In the genomic region with DNA sequence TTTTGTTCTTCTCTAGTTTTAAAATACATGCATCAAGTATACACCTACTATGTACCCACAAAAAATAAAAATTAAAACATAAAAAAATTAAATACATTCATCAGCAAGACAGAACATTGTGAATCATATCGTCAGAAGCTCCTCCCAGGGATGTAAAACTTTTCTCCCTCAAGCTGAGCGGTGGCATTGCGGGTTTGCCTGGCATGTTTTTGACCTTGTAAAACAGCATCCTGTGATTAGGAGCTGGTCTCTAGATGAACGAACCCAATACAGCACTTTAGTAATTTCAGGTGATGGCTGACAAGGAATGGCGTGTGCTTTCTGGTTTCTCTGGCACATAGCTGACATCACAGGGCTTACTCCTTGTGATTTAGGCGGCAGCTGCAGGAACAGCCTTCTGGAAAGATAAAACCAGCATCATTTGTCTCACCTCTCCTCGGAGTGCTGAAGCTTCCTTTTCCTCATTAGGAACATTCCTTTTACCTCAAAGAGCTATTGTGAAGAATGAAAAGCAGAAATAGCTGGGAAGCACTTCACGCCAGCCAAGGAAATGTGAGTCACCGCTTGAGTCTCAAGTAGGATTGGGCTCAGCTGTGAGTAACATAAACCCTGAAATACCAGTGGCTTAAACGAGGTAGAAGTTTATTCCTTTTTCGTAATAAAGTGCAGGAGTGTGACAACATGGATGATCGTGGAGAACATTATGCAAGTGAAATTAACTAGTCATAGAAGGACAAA, we compare ENCODE assay signal across 9 cellular contexts. TPM values are rescaled to one million over a fixed set of nuclear protein-coding genes. Genes with fewer than 3 reads are reported as not detected.
DNase-seq lines count a peak whose midpoint lies in the region; ATAC-seq and TF ChIP-seq lines count a peak whose summit lies in the region.
"Had no signal": no experiment of that assay in that cellular context is flagged by ENCODE, and none has a peak within 500 bp of the region (broad histone marks: within the 10 kb centered on the region; RNA-seq: fewer than 3 reads in every experiment).

No MANE protein-coding gene starts in this region.

- peak; percentile 74 for ATAC-seq in lung (ENCODE audit: insufficient read depth, low FRiP score)
- no peak for ATAC-seq in HG02840 (IDR thresholded peaks at IDR 0.05; ENCODE audit: low FRiP score, unreplicated experiment)
- no peak for ATAC-seq in CD8-positive, alpha-beta T cell

- 43 to 45% methylated on average over 12 of the region's 12 CpGs for WGBS in lung, 2 donors
- 44 to 57% methylated on average over 12 of the region's 12 CpGs for WGBS in lower leg skin, 2 donors

- H3K4me3 Mint-ChIP-seq in brain = peak overlapping the region in 2 of 5 experiments; percentile 31 to 57
- no peak overlapping the region for H3K4me3 Mint-ChIP-seq in CD8-positive, alpha-beta T cell

- TF ChIP-seq CTCF in BJ (IDR thresholded peaks at IDR 0.05; ENCODE audit: insufficient read depth, low read depth, low read length) (no peak), brain (conservative IDR thresholded peaks at IDR 0.05) (no peak), lung (IDR thresholded peaks at IDR 0.05; ENCODE audit: control extremely low read depth, extremely low read depth) (no peak), lower leg skin (IDR thresholded peaks at IDR 0.05) (no peak)
- TF ChIP-seq CTCF in CD8-positive, alpha-beta T cell (IDR thresholded peaks at IDR 0.05) = no peak

- intact Hi-C loops in CD8-positive, alpha-beta T cell (cut with DNase I, micrococcal nuclease) = no loop called here
- intact Hi-C loops in lower leg skin (cut with DNase I; ENCODE audit: low total_unique reads) = no loop called here

- H3K9me3 ChIP-seq in lung (ENCODE audit: control insufficient read depth in 2 of 2, insufficient read depth in 1 of 2, low read length in 1 of 2) = peaks cover 0 to 2% of the 10 kb centered on the region in 2 donors
- no peaks in the 10 kb centered on the region for H3K9me3 ChIP-seq in CD8-positive, alpha-beta T cell (ENCODE audit: low read length)

- CTCF ChIA-PET in BJ (lab: Yijun Ruan, JAX) = interaction anchor here (0.6 kb wide), 1 partner anchor 49 kb away, joined by 3 read pairs; no protein-coding TSS in a partner anchor
- CTCF ChIA-PET in CD8-positive, alpha-beta T cell (lab: Charles Lee) = no interaction called here

- H3K27ac Mint-ChIP-seq in brain = peak overlapping the region; percentile 10 to 96 (median 72)
- no peak overlapping the region for H3K27ac Mint-ChIP-seq in CD8-positive, alpha-beta T cell

- H3K4me1 ChIP-seq in lung (ENCODE audit: control insufficient read depth in 2 of 2, insufficient read depth in 2 of 2, low read length in 2 of 2) = no peaks in the 10 kb centered on the region
- no peaks in the 10 kb centered on the region for H3K4me1 ChIP-seq in CD8-positive, alpha-beta T cell (ENCODE audit: insufficient read depth, low read length)

- DNase-seq in BJ (ENCODE audit: low read depth) (peak; percentile 65), KBM-7 (peak; percentile 49), lung (ENCODE audit: low spot score) (peak; percentile 52), lower leg skin (ENCODE audit: low spot score in 2 of 2) (no peak)
- DNase-seq in stimulated activated CD4-positive, alpha-beta T cell treated with anti-CD3 and anti-CD28 coated beads, Interleukin-1b, Interleukin-23, amount 100 ng/mL, for 48 hours = no peak
- no peak for DNase-seq in CD8-positive, alpha-beta T cell

- TF ChIP-seq POLR2A in lower leg skin (IDR thresholded peaks at IDR 0.05) = no peak

- no peaks in the 10 kb centered on the region for H3K36me3 ChIP-seq in BJ (ENCODE audit: control insufficient read depth, insufficient read depth, low read length)
- no peaks in the 10 kb centered on the region for H3K36me3 ChIP-seq in lung (ENCODE audit: control insufficient read depth in 2 of 2, insufficient read depth in 2 of 2, low read length in 2 of 2)
- H3K36me3 ChIP-seq in CD8-positive, alpha-beta T cell (ENCODE audit: insufficient read depth, low read length) = no peaks in the 10 kb centered on the region

- peaks cover 7% of the 10 kb centered on the region for H3K4me1 Mint-ChIP-seq in brain
- H3K4me1 Mint-ChIP-seq in CD8-positive, alpha-beta T cell (ENCODE audit: low read depth) = no peaks in the 10 kb centered on the region

- peaks cover 0 to 13% (median 8%) of the 10 kb centered on the region in 5 experiments for H3K9me3 Mint-ChIP-seq in brain
- H3K9me3 Mint-ChIP-seq in CD8-positive, alpha-beta T cell = peaks cover 3% of the 10 kb centered on the region

- no peaks in the 10 kb centered on the region for H3K36me3 Mint-ChIP-seq in brain
- H3K36me3 Mint-ChIP-seq in CD8-positive, alpha-beta T cell = no peaks in the 10 kb centered on the region

- H3K4me3 ChIP-seq in BJ (ENCODE audit: low read depth, low read length) (peak overlapping the region; percentile 16), lung (no peak overlapping the region), lower leg skin (ENCODE audit: low read depth, poor library complexity, severe bottlenecking) (no peak overlapping the region)
- no peak overlapping the region for H3K4me3 ChIP-seq in CD8-positive, alpha-beta T cell (ENCODE audit: low read depth, low read length)
- H3K4me3 ChIP-seq: skin epidermis had no signal

- no peaks in the 10 kb centered on the region for H3K27me3 Mint-ChIP-seq in brain
- no peaks in the 10 kb centered on the region for H3K27me3 Mint-ChIP-seq in CD8-positive, alpha-beta T cell (ENCODE audit: low read depth)

- in situ Hi-C loops in KBM-7 (cut with MboI; ENCODE audit: low pct_unique_long_range_greater_than_20kb, low sequenced_read_pairs) = no loop called here

- POLR2A ChIA-PET in BJ (lab: Charles Lee) = no interaction called here
- POLR2A ChIA-PET in CD8-positive, alpha-beta T cell (lab: Charles Lee) = no interaction called here

- H3K27ac ChIP-seq in lung (ENCODE audit: low read depth in 1 of 2, low read length in 1 of 2) = peak overlapping the region in 1 of 2 donors; percentile 53
- no peak overlapping the region for H3K27ac ChIP-seq in CD8-positive, alpha-beta T cell (ENCODE audit: low read depth, low read length)
- H3K27ac ChIP-seq: skin epidermis had no signal

- H3K27me3 ChIP-seq in BJ (ENCODE audit: control insufficient read depth, insufficient read depth, low read length) = no peaks in the 10 kb centered on the region
- H3K27me3 ChIP-seq in lung (ENCODE audit: control insufficient read depth, insufficient read depth) = no peaks in the 10 kb centered on the region
- H3K27me3 ChIP-seq in CD8-positive, alpha-beta T cell (ENCODE audit: insufficient read depth, low read length) = no peaks in the 10 kb centered on the region

RNA-seq across cellular contexts. Expression of gene NYX, which starts 44.3 kb away (rescaled TPM):
- polyA plus RNA-seq in BJ (2011; rRNA removed) = not detected in 2 replicates
- not detected in 2 replicates for polyA minus RNA-seq in BJ (2011; rRNA and poly(A)+ RNA removed)
- not detected for polyA plus RNA-seq in brain (ENCODE audit: insufficient read depth, low read depth, low replicate concordance)
- not detected for total RNA-seq in lung
- polyA plus RNA-seq in lung = not detected
- total RNA-seq in CD8-positive, alpha-beta T cell = not detected
- not detected for total RNA-seq in lower leg skin

Comparison
In these comparisons a context has a peak if more than half of its experiments do, and no peak if none do; other contexts are left out.
1. DNase-seq: peak in BJ (single experiment), KBM-7 (single experiment) and lung (single experiment); none in stimulated activated CD4-positive, alpha-beta T cell treated with anti-CD3 and anti-CD28 coated beads, Interleukin-1b, Interleukin-23, amount 100 ng/mL, for 48 hours (single experiment), CD8-positive, alpha-beta T cell (0 of 7) and lower leg skin (0 of 2).